ENCODE assay signal across 8 cellular contexts in the genomic region with DNA sequence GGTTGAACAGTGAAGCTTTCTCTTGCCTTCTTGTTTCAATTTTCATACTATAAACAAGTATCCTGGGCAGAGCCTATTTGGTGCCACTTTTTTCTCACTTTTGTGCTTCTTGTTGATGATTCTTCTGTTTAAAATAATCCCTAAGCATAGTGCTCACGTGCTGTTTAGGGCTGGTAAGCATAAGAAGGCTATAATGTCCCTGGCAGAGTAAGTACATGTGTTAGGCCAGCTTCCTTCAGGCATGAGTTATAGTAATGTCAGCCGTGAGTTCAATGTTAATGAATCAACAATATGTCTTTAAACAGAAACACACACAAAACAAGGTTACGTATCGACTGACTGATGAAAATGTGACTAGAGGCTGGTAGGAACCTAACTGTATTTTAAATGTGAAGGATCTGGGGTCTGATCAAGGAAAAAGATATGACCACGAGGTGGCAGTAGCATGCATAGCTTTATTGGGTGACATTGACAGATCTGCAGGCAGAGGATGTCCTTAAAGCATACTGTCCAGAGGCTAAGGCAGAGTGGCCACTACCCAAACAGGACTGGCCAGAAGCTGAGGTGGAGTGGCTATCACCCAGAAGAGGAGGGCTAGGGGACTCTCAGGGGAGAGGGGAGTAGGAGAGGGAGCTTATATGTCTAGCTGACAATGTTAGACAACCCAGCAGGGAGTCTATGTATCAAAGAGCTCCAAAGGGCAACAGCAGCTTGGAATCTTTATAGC.
DNase-seq lines count a peak whose midpoint lies in the region; ATAC-seq and TF ChIP-seq lines count a peak whose summit lies in the region.

No MANE protein-coding gene starts in this region.

- no peak overlapping the region for H3K23ac ChIP-seq in mesenchymal stem cell (ENCODE audit: low read length in 2 of 2)

- WGBS in mesenchymal stem cell, result 34% methylated on average over 3 of the region's 5 CpGs

- no peak overlapping the region for H2BK5ac ChIP-seq in mesenchymal stem cell (ENCODE audit: low read depth, low read length, poor library complexity, severe bottlenecking)

- H2AK5ac ChIP-seq in mesenchymal stem cell (ENCODE audit: low read length, severe bottlenecking), result no peak overlapping the region

- CTCF ChIA-PET in BJ (lab: Yijun Ruan, JAX), result interaction anchor here (0.6 to 5.4 kb wide), 23 partner anchors 9 to 839 kb away, joined by 3 to 49 read pairs (median 6); a partner anchor contains a TSS

- H4K8ac ChIP-seq in mesenchymal stem cell (ENCODE audit: low read length), result no peak overlapping the region

- H3K18ac ChIP-seq in mesenchymal stem cell (ENCODE audit: low read depth in 1 of 2, low read length in 2 of 2), result no peak overlapping the region

- H3K27ac ChIP-seq in mesenchymal stem cell (ENCODE audit: low read length, poor library complexity, severe bottlenecking), result no peak overlapping the region

- H2BK15ac ChIP-seq in mesenchymal stem cell (ENCODE audit: low read depth, poor library complexity, severe bottlenecking), result no peak overlapping the region

- H2BK12ac ChIP-seq in mesenchymal stem cell (ENCODE audit: low read length in 2 of 2), result no peak overlapping the region

- H3K4me1 ChIP-seq in mesenchymal stem cell (ENCODE audit: control insufficient read depth, insufficient read depth, low read depth, low read length), result no peaks in the 10 kb centered on the region

- POLR2A ChIA-PET in BJ (lab: Charles Lee), result interaction anchor here (0.6 to 1.0 kb wide), 2 partner anchors 113 to 839 kb away, joined by 3 read pairs; no protein-coding TSS in a partner anchor

- peak; percentile 5 for DNase-seq in BJ (ENCODE audit: low read depth)
- peak; percentile 71 for DNase-seq in NCI-H526 treated with DMSO at 0.1 percent for 48 hours (lab: John Stamatoyannopoulos, UW)
- DNase-seq in activated CD4-positive, alpha-beta T cell treated with anti-CD3 and anti-CD28 coated beads, Interleukin-2, amount 50 U/mL, for 4 hours, result peak; percentile 45 to 52
- peak; percentile 61 for DNase-seq in effector CD4-positive, alpha-beta T cell
- DNase-seq in mesenchymal stem cell, result peak; percentile 78
- peak; percentile 23 to 40 for DNase-seq in stimulated activated CD8-positive, alpha-beta memory T cell treated with anti-CD3 and anti-CD28 coated beads, Interleukin-4, amount 100 ng/mL, for 4 hours (ENCODE audit: low read depth in 2 of 2, low spot score in 1 of 2)

- TF ChIP-seq CTCF in BJ (IDR thresholded peaks at IDR 0.05; ENCODE audit: insufficient read depth, low read depth, low read length), result peak; percentile 71

- H3K9me3 ChIP-seq in mesenchymal stem cell (ENCODE audit: control insufficient read depth, low read length), result no peaks in the 10 kb centered on the region

- no peak overlapping the region for H4K91ac ChIP-seq in mesenchymal stem cell (ENCODE audit: low read length)

- H3K14ac ChIP-seq in mesenchymal stem cell (ENCODE audit: low read length in 2 of 2), result no peak overlapping the region

- H3K36me3 ChIP-seq in BJ (ENCODE audit: control insufficient read depth, insufficient read depth, low read length), result no peaks in the 10 kb centered on the region
- peaks cover 0 to 5% of the 10 kb centered on the region in 2 experiments for H3K36me3 ChIP-seq in mesenchymal stem cell (ENCODE audit: control insufficient read depth in 1 of 2, insufficient read depth in 2 of 2, low read depth in 1 of 2, low read length in 2 of 2)

- no peak overlapping the region for H2AFZ ChIP-seq in mesenchymal stem cell (ENCODE audit: low read depth, low read length)

- H3K27me3 ChIP-seq in BJ (ENCODE audit: control insufficient read depth, insufficient read depth, low read length), result no peaks in the 10 kb centered on the region
- no peaks in the 10 kb centered on the region for H3K27me3 ChIP-seq in mesenchymal stem cell (ENCODE audit: control insufficient read depth in 1 of 2, insufficient read depth in 1 of 2, low read length in 2 of 2)

- peak; percentile 84 for ATAC-seq in GM19035 (IDR thresholded peaks at IDR 0.05; ENCODE audit: unreplicated experiment)
- ATAC-seq in HG03442 (IDR thresholded peaks at IDR 0.05; ENCODE audit: unreplicated experiment), result peak; percentile 81

- H3K79me1 ChIP-seq in mesenchymal stem cell (replicated peaks; ENCODE audit: low read length, poor library complexity, severe bottlenecking), result peaks cover 12% of the 10 kb centered on the region

- no peak overlapping the region for H2BK120ac ChIP-seq in mesenchymal stem cell (ENCODE audit: low read depth, low read length)

- H3K4ac ChIP-seq in mesenchymal stem cell (ENCODE audit: low read depth in 1 of 2, low read length in 2 of 2), result no peak overlapping the region

- H3K9ac ChIP-seq in mesenchymal stem cell (ENCODE audit: low read length), result peak overlapping the region; percentile 16

- H3K4me2 ChIP-seq in mesenchymal stem cell (ENCODE audit: low read length, poor library complexity, severe bottlenecking), result no peak overlapping the region

- H3K4me3 ChIP-seq in BJ (ENCODE audit: low read depth, low read length) (no peak overlapping the region), mesenchymal stem cell (ENCODE audit: insufficient read depth in 1 of 2, low read depth in 1 of 2, low read length in 2 of 2) (no peak overlapping the region)

Comparison
In these comparisons a context has a peak if more than half of its experiments do, and no peak if none do; other contexts are left out.
1. DNase-seq: peak in every context shown above with its lines; median percentile 78 in mesenchymal stem cell; 71 in NCI-H526 treated with DMSO at 0.1 percent for 48 hours; 61 in effector CD4-positive, alpha-beta T cell; 48 in activated CD4-positive, alpha-beta T cell treated with anti-CD3 and anti-CD28 coated beads, Interleukin-2, amount 50 U/mL, for 4 hours; 32 in stimulated activated CD8-positive, alpha-beta memory T cell treated with anti-CD3 and anti-CD28 coated beads, Interleukin-4, amount 100 ng/mL, for 4 hours; 5 in BJ.